In genomic region chr4:1053891-1054290, GRCh38 we compare ENCODE assay signal across 11 cellular contexts. TPM values are rescaled to one million over a fixed set of nuclear protein-coding genes. Genes with fewer than 3 reads are reported as not detected.
DNase-seq lines count a peak whose midpoint lies in the region; ATAC-seq and TF ChIP-seq lines count a peak whose summit lies in the region.
"Not testable (repeated sequence)": the region's sequence is repeated elsewhere in the genome, so short reads cannot be mapped to it uniquely, and the experiment has no call there.
"Had no signal": no experiment of that assay in that cellular context is flagged by ENCODE, and none has a peak within 500 bp of the region (broad histone marks: within the 10 kb centered on the region; RNA-seq: fewer than 3 reads in every experiment).

No MANE protein-coding gene starts in this region.

- not testable (repeated sequence) for H3K27me3 ChIP-seq in adipocyte (replicated peaks; ENCODE audit: control insufficient read depth, insufficient read depth, low read length); right lobe of liver; thoracic aorta (replicated peaks; ENCODE audit: insufficient read depth)

- not testable (repeated sequence) for H3K27me3 Mint-ChIP-seq in activated B cell treated with CpG ODN at 0.5 μM for 24 hours

- not testable (repeated sequence) for TF ChIP-seq CTCF in activated B cell treated with CpG ODN at 0.5 μM for 24 hours (IDR thresholded peaks at IDR 0.05); coronary artery (IDR thresholded peaks at IDR 0.05); right lobe of liver (IDR thresholded peaks at IDR 0.05); thoracic aorta (IDR thresholded peaks at IDR 0.05)

- H3K9me3 ChIP-seq in adipocyte (ENCODE audit: control insufficient read depth, low read length); right lobe of liver; thoracic aorta: not testable (repeated sequence)

- not testable (repeated sequence) for H3K4me3 Mint-ChIP-seq in activated B cell treated with CpG ODN at 0.5 μM for 24 hours

- not testable (repeated sequence) for TF ChIP-seq POLR2A in right lobe of liver (IDR thresholded peaks at IDR 0.05)

- intact Hi-C loops in activated B cell treated with CpG ODN at 0.5 μM for 24 hours (cut with micrococcal nuclease); right lobe of liver (cut with DNase I); posterior vena cava (cut with DNase I): not testable (repeated sequence)

- not testable (repeated sequence) for H3K36me3 Mint-ChIP-seq in activated B cell treated with CpG ODN at 0.5 μM for 24 hours (ENCODE audit: low read depth)

- H3K4me1 Mint-ChIP-seq in activated B cell treated with CpG ODN at 0.5 μM for 24 hours: peaks cover 17% of the 10 kb centered on the region

- ATAC-seq in activated B cell treated with CpG ODN at 0.5 μM for 24 hours (ENCODE audit: low read depth); right lobe of liver; thoracic aorta (ENCODE audit: insufficient number of reproducible peaks, low FRiP score, low read depth): not testable (repeated sequence)

- H3K4me3 ChIP-seq in adipocyte (ENCODE audit: low read length) (peak overlapping the region; percentile 64), coronary artery (peak overlapping the region; percentile 38), thoracic aorta (peak overlapping the region; percentile 39)
- not testable (repeated sequence) for H3K4me3 ChIP-seq in right lobe of liver

- H3K4me1 ChIP-seq in adipocyte (ENCODE audit: control insufficient read depth, insufficient read depth, low read length) (peaks cover 20% of the 10 kb centered on the region), thoracic aorta (ENCODE audit: control insufficient read depth in 1 of 2, low read depth in 2 of 2) (peaks cover 8 to 17% of the 10 kb centered on the region in 2 donors)
- not testable (repeated sequence) for H3K4me1 ChIP-seq in right lobe of liver

- peak; percentile 12 for DNase-seq in activated B cell treated with CpG ODN at 0.5 μM for 24 hours
- DNase-seq in activated T-cell treated with anti-CD3 and anti-CD28 coated beads, Interleukin-2, amount 50 U/mL, for 1 hour: peak; percentile 15
- DNase-seq in activated effector memory CD4-positive, alpha-beta T cell treated with anti-CD3 and anti-CD28 coated beads, Interleukin-2, amount 50 U/mL, for 16 hours: peak; percentile 31
- DNase-seq in adipocyte (ENCODE audit: low read depth); coronary artery (ENCODE audit: low spot score); thoracic aorta (ENCODE audit: low spot score): not testable (repeated sequence)
- peak in 2 of 3 donors; percentile 20 to 21 for DNase-seq in right lobe of liver
- DNase-seq in posterior vena cava (ENCODE audit: low spot score): peak; percentile 34

- H3K27ac ChIP-seq in coronary artery, right lobe of liver, thoracic aorta: not testable (repeated sequence)

- H3K9me3 Mint-ChIP-seq in activated B cell treated with CpG ODN at 0.5 μM for 24 hours: not testable (repeated sequence)

- H3K36me3 ChIP-seq in adipocyte (ENCODE audit: control insufficient read depth, insufficient read depth, low read length, severe bottlenecking); right lobe of liver; thoracic aorta: not testable (repeated sequence)

- not testable (repeated sequence) for H3K27ac Mint-ChIP-seq in activated B cell treated with CpG ODN at 0.5 μM for 24 hours

- POLR2A ChIA-PET in activated B cell treated with CpG ODN at 0.5 μM for 24 hours (lab: Charles Lee): not testable (repeated sequence)

- WGBS in right lobe of liver (ENCODE audit: insufficient coverage, low coverage, low lambda C conversion rate, missing lambda C conversion rate): 33% methylated on average over 3 of the region's 7 CpGs

- peak overlapping the region; percentile 73 for H3K9ac ChIP-seq in adipocyte (ENCODE audit: low read length)

- CTCF ChIA-PET in activated B cell treated with CpG ODN at 0.5 μM for 24 hours (lab: Charles Lee): not testable (repeated sequence)

RNA-seq across cellular contexts. Expression of gene FGFRL1, which starts 42.5 kb away (rescaled TPM):
- total RNA-seq in activated B cell treated with CpG ODN at 0.5 μM for 24 hours: 4.2 and 5.6 TPM in 2 replicates
- 10 to 100 TPM; 27.9 to 60.1 (median 45.7) TPM for total RNA-seq in right lobe of liver
- total RNA-seq in posterior vena cava: 10 to 100 TPM; 16.2 to 20.7 TPM
- 10 to 100 TPM; 61.1 to 84.0 TPM for total RNA-seq in thoracic aorta

RNA-seq across cellular contexts. Expression of gene RNF212, which starts 59.5 kb away (rescaled TPM):
- total RNA-seq in activated B cell treated with CpG ODN at 0.5 μM for 24 hours (2.1 and 2.4 TPM in 2 replicates), right lobe of liver (1 to 10 TPM in 1 of 6 experiments, under 1 TPM in 3, not detected in 2; 0.29 to 1.2 (median 0.50) TPM), posterior vena cava (1 to 10 TPM in 1 of 2 donors, under 1 TPM in 1; 0.76 to 4.0 TPM), thoracic aorta (1 to 10 TPM; 1.2 to 2.4 TPM)
- total RNA-seq: A172, Caco-2, Calu3 had no signal
